24 cellular contexts compared by ENCODE assay signal in the genomic region with DNA sequence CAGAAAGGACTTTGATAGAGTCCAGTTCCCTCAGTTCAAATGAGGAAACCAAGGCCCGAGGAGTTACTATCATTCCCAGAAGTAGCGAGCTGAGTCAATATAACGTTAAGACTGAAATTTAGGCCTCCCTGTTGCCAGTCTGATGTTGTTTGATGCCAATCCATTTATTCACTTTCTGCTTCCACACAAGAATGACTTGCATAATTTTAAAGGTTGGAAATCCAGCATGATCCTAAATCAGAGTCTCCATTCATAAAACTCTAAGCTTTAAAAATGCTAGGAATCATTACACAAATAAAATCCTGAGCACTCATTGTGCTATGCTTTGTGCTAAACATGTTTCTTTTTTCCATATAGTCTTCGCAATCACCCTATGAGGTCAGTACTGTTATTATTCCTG.
"Had no signal": no experiment of that assay in that cellular context is flagged by ENCODE, and none has a peak within 500 bp of the region (broad histone marks: within the 10 kb centered on the region; RNA-seq: fewer than 3 reads in every experiment).

No MANE protein-coding gene starts in this region.

- H3K36me3 ChIP-seq: MG63 had no signal

- FAIRE-seq: HTR-8/SVneo had no signal

- H3K4me2 ChIP-seq: SK-N-SH had no signal

- H3K9me3 ChIP-seq: MG63, SK-N-SH had no signal

- H3K4me3 ChIP-seq: MG63 had no signal

- H3K27me3 ChIP-seq: MG63 had no signal

- H3K9me2 ChIP-seq: SK-N-SH had no signal

- H3K9ac ChIP-seq: SK-N-SH had no signal

- ATAC-seq: Panc1, T-cell had no signal

- H3K27ac ChIP-seq: HL-60, RWPE1 had no signal

- DNase-seq: Karpas-422, KG1, MG63, NCI-H1092, NCI-H1105 treated with DMSO at 0.1 percent for 48 hours, NCI-H1436, NCI-H187, NCI-H2029, NCI-H2081 treated with DMSO at 0.1 percent for 48 hours, NCI-H2171, NCI-H226, NCI-H446, NCI-H510A, NCI-H524 treated with DMSO at 0.1 percent for 48 hours, NCI-H69, NCI-H774, SHP77, SK-N-SH, SW 1271, T-cell had no signal
